8 cellular contexts compared by ENCODE assay signal in genomic region chr10:119686465-119687191, GRCh38. TPM values are rescaled to one million over a fixed set of nuclear protein-coding genes. Genes with fewer than 3 reads are reported as not detected.
A peak's percentile ranks its signal among the peaks of the same experiment; 100 is the strongest.
DNase-seq lines count a peak whose midpoint lies in the region; ATAC-seq and TF ChIP-seq lines count a peak whose summit lies in the region.

No MANE protein-coding gene starts in this region.

- DNase-seq in DMS79 treated with DMSO at 0.1 percent for 48 hours (lab: John Stamatoyannopoulos, UW) (peak; percentile 12), LNCaP clone FGC (ENCODE audit: low read depth) (no peak), T-helper 1 cell (peak; percentile 67 to 79 (median 72)), amniotic epithelial cell (ENCODE audit: low read depth) (peak; percentile 89), left cardiac atrium (peak; percentile 82), posterior cingulate gyrus (peak; percentile 54 to 97 (median 82)), type B pancreatic cell (ENCODE audit: extremely low spot score, unreplicated experiment) (peak; percentile 77)

- peak overlapping the region; percentile 87 for H3K27ac Mint-ChIP-seq in type B pancreatic cell

- H3K9me3 Mint-ChIP-seq in type B pancreatic cell = no peaks in the 10 kb centered on the region

- peaks cover 6% of the 10 kb centered on the region for H3K27me3 Mint-ChIP-seq in type B pancreatic cell

- ATAC-seq in GM21825 (IDR thresholded peaks at IDR 0.05; ENCODE audit: unreplicated experiment) (peak; percentile 87), left cardiac atrium (peak; percentile 88 to 93)

- intact Hi-C loops in left cardiac atrium (cut with DNase I) = loop anchor here (2.0 to 10.0 kb wide), 3 partner anchors 38 to 178 kb away; no protein-coding TSS in a partner anchor
- intact Hi-C loops in posterior cingulate gyrus (cut with DNase I) = loop anchor here (1.0 to 5.0 kb wide), 3 partner anchors 38 to 173 kb away; no protein-coding TSS in a partner anchor

- H3K4me3 Mint-ChIP-seq in type B pancreatic cell = peak overlapping the region; percentile 83

- H3K36me3 Mint-ChIP-seq in type B pancreatic cell = no peaks in the 10 kb centered on the region

- TF ChIP-seq CTCF in LNCaP clone FGC (IDR thresholded peaks at IDR 0.05; ENCODE audit: control insufficient read depth, extremely low read depth, insufficient read depth) = peak; percentile 93
- peak; percentile 99 for TF ChIP-seq CTCF in type B pancreatic cell (conservative IDR thresholded peaks at IDR 0.05)

- H3K4me1 Mint-ChIP-seq in type B pancreatic cell (ENCODE audit: unreplicated experiment) = peaks cover 13% of the 10 kb centered on the region

- H3K4me3 ChIP-seq in LNCaP clone FGC (ENCODE audit: low read depth, low read length) = no peak overlapping the region

RNA-seq across cellular contexts. Expression of gene BAG3, which starts 35.4 kb away (rescaled TPM):
- 100 to 1,000 TPM; 113 to 114 TPM for total RNA-seq in left cardiac atrium
- total RNA-seq in type B pancreatic cell (ENCODE audit: low replicate concordance) = 24.9 and 29.3 TPM in 2 replicates

RNA-seq across cellular contexts. Expression of gene INPP5F, which starts 39.2 kb away (rescaled TPM):
- total RNA-seq in left cardiac atrium = 1 to 10 TPM; 6.2 to 8.3 TPM
- 47.4 and 48.1 TPM in 2 replicates for total RNA-seq in type B pancreatic cell (ENCODE audit: low replicate concordance)
